Comparison of ENCODE assay signal across 8 cellular contexts in the genomic region with DNA sequence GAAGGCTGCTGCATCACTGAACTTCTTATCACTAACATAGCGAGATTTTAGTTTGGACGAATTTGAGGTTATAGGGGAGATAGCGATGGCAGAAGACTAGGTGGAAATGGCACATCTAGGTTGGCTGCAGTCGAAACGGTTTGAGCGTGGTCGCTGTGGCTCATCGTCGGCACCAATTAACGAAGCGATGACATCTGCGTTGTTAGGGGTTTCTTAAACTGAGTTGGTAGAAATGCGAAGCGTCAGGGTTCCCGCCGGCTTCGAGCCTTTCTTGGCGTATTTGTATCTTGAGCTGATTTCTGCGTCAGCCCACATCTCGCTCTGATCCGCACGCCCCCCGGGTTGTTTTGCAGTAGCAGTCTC. TPM values are rescaled to one million over a fixed set of nuclear protein-coding genes. Genes with fewer than 3 reads are reported as not detected.
DNase-seq lines count a peak whose midpoint lies in the region; ATAC-seq and TF ChIP-seq lines count a peak whose summit lies in the region.

No MANE protein-coding gene starts in this region.

- H3K27ac Mint-ChIP-seq in activated naive CD4-positive, alpha-beta T cell treated with anti-CD3 and anti-CD28 coated beads for 36 hours = peak overlapping the region; percentile 98

- H3K36me3 ChIP-seq in NT2/D1 (ENCODE audit: insufficient read depth, insufficient read length, low read length) = peaks cover 14% of the 10 kb centered on the region

- peaks cover 20% of the 10 kb centered on the region for H3K36me3 Mint-ChIP-seq in activated naive CD4-positive, alpha-beta T cell treated with anti-CD3 and anti-CD28 coated beads for 36 hours (ENCODE audit: low read depth)

- peak overlapping the region; percentile 83 for H3K9ac ChIP-seq in NT2/D1 (ENCODE audit: insufficient read length, low read depth)

- DNase-seq in SIG-M5 treated with dmso at 0.1 percent for 504 hours (lab: John Stamatoyannopoulos, UW; ENCODE audit: unreplicated experiment) (peak; percentile 62), SIG-M5 (lab: John Stamatoyannopoulos, UW) (no peak), NT2/D1 (ENCODE audit: low read depth, low spot score) (no peak), left cardiac atrium (peak; percentile 50), retinal pigment epithelial cell (ENCODE audit: low read depth) (no peak)
- DNase-seq in activated naive CD4-positive, alpha-beta T cell treated with anti-CD3 and anti-CD28 coated beads for 36 hours = peak; percentile 64
- DNase-seq in NK-92 treated with Interleukin-12 subunit alpha and Interleukin-12 subunit beta, amount 100 ng/mL, for 24 hours (lab: John Stamatoyannopoulos, UW) = no peak

- CTCF ChIA-PET in activated naive CD4-positive, alpha-beta T cell treated with anti-CD3 and anti-CD28 coated beads for 36 hours (lab: Charles Lee) = interaction anchor here (0.6 to 1.0 kb wide), 2 partner anchors 9 to 52 kb away, joined by 3 to 4 read pairs; no protein-coding TSS in a partner anchor

- H3K4me3 Mint-ChIP-seq in activated naive CD4-positive, alpha-beta T cell treated with anti-CD3 and anti-CD28 coated beads for 36 hours = peak overlapping the region; percentile 95

- ATAC-seq in HG02943 (IDR thresholded peaks at IDR 0.05; ENCODE audit: low read depth, unreplicated experiment) (peak; percentile 11), left cardiac atrium (peak; percentile 7 to 31)

- H3K27me3 ChIP-seq in NT2/D1 (ENCODE audit: insufficient read depth, insufficient read length) = no peaks in the 10 kb centered on the region

- no peaks in the 10 kb centered on the region for H3K9me3 Mint-ChIP-seq in activated naive CD4-positive, alpha-beta T cell treated with anti-CD3 and anti-CD28 coated beads for 36 hours

- H3K4me3 ChIP-seq in NT2/D1 (ENCODE audit: insufficient read length, low read depth) = peak overlapping the region; percentile 85
- peak overlapping the region; percentile 91 for H3K4me3 ChIP-seq in retinal pigment epithelial cell (ENCODE audit: low read length)

- H3K4me1 ChIP-seq in NT2/D1 (ENCODE audit: insufficient read depth, insufficient read length) = no peaks in the 10 kb centered on the region

- H3K9me3 ChIP-seq in NT2/D1 (ENCODE audit: insufficient read depth, low read length) = 0 out of 2 replicates have a peak, but pooled peaks cover 3% of the 10 kb centered on the region

- H3K27me3 Mint-ChIP-seq in activated naive CD4-positive, alpha-beta T cell treated with anti-CD3 and anti-CD28 coated beads for 36 hours (ENCODE audit: low read depth) = no peaks in the 10 kb centered on the region

- H3K4me1 Mint-ChIP-seq in activated naive CD4-positive, alpha-beta T cell treated with anti-CD3 and anti-CD28 coated beads for 36 hours (ENCODE audit: low read depth) = peaks cover 52% of the 10 kb centered on the region

- intact Hi-C loops in activated naive CD4-positive, alpha-beta T cell treated with anti-CD3 and anti-CD28 coated beads for 36 hours (cut with micrococcal nuclease) = loop anchor here (1.0 to 5.0 kb wide), 17 partner anchors 39 to 1844 kb away; partner anchors contain the start of genes CMSS1, NIT2, PCNP and SENP7
- intact Hi-C loops in left cardiac atrium (cut with DNase I) = loop anchor here in 1 of 2 donors (5.0 kb wide), 1 partner anchor 91 kb away; the partner anchor contains the start of gene TMEM45A

- TF ChIP-seq CTCF in retinal pigment epithelial cell (conservative IDR thresholded peaks at IDR 0.05; ENCODE audit: low read depth, low read length) = no peak

RNA-seq across cellular contexts. Expression of gene LNP1, which starts 0.3 kb away (rescaled TPM):
- 1 to 10 TPM; 2.2 to 2.4 TPM for total RNA-seq in activated naive CD4-positive, alpha-beta T cell treated with anti-CD3 and anti-CD28 coated beads for 36 hours
- 1 to 10 TPM; 2.8 to 3.1 TPM for total RNA-seq in left cardiac atrium

RNA-seq across cellular contexts. Expression of gene TOMM70, which starts 0.8 kb away (rescaled TPM):
- total RNA-seq in activated naive CD4-positive, alpha-beta T cell treated with anti-CD3 and anti-CD28 coated beads for 36 hours = 10 to 100 TPM; 48.5 to 48.6 TPM
- 10 to 100 TPM; 50.0 to 53.4 TPM for total RNA-seq in left cardiac atrium

Comparison
In these comparisons a context has a peak if more than half of its experiments do, and no peak if none do; other contexts are left out.
1. DNase-seq: peak in SIG-M5 treated with dmso at 0.1 percent for 504 hours (single experiment), activated naive CD4-positive, alpha-beta T cell treated with anti-CD3 and anti-CD28 coated beads for 36 hours (single experiment) and left cardiac atrium (single experiment); none in SIG-M5 (single experiment), NT2/D1 (single experiment), retinal pigment epithelial cell (single experiment) and NK-92 treated with Interleukin-12 subunit alpha and Interleukin-12 subunit beta, amount 100 ng/mL, for 24 hours (single experiment).